12 cellular contexts compared by ENCODE assay signal in the genomic region with DNA sequence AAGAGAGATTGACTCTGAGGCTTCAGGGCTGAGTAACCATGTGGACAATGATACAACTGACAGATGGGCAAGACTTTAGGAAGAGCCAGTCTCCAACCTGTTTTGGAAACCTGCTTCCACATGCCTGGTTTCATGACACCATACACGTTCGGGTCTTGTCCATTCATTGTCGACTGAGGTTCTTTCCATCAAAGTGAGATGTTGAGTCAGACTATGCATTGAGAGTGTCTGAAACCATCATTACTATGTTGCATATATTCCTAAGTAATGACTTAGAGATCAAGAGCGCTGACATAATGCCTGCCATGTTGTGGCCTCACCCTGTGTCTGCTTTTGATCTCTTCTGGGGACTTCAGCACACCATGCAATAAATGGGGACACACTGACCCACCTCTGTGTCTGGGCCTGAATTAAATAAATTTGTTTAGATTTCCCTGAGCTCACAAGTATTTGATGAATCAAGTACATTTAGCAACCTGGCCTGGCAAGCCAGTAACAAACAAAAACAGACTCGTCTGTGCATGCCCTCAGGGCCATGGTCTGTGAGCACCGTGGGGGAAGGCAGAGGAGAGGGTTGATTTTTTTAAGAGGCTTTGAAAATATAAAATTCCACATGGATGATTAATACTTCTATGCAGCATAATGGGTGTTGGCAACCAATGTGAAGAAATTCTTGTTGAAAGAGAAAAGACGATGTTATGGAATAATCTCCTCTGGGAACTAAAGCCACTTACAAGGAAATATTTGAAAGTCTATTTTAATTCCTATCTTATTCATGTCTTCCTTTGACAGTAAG. TPM values are rescaled to one million over a fixed set of nuclear protein-coding genes. Genes with fewer than 3 reads are reported as not detected.
A peak's percentile ranks its signal among the peaks of the same experiment; 100 is the strongest.
DNase-seq lines count a peak whose midpoint lies in the region; ATAC-seq, FAIRE-seq and TF ChIP-seq lines count a peak whose summit lies in the region.
"Had no signal": no experiment of that assay in that cellular context is flagged by ENCODE, and none has a peak within 500 bp of the region (broad histone marks: within the 10 kb centered on the region; RNA-seq: fewer than 3 reads in every experiment).

No MANE protein-coding gene starts in this region.

- H3K4me1 ChIP-seq in H1 (replicated peaks in 1 of 4; ENCODE audit: control insufficient read depth in 3 of 4, insufficient read depth in 4 of 4, low read length in 3 of 4): no peaks in the 10 kb centered on the region
- H3K4me1 ChIP-seq: vagina had no signal

- no peaks in the 10 kb centered on the region for H3K36me3 ChIP-seq in H1 (ENCODE audit: control insufficient read depth in 2 of 4, insufficient read depth in 4 of 4, low read length in 3 of 4)
- H3K36me3 ChIP-seq: vagina had no signal

- TF ChIP-seq EP300 in H1 (IDR thresholded peaks at IDR 0.05; ENCODE audit: borderline replicate concordance in 1 of 2, low read depth in 2 of 2, low read length in 2 of 2): no peak

- H3K23ac ChIP-seq in H1 (ENCODE audit: insufficient read length): no peak overlapping the region

- H3K36me3 Mint-ChIP-seq in Calu3 (ENCODE audit: insufficient read depth, unreplicated experiment): no peaks in the 10 kb centered on the region
- H3K36me3 Mint-ChIP-seq: activated naive CD8-positive, alpha-beta T cell treated with anti-CD3 and anti-CD28 coated beads for 36 hours had no signal

- peak; percentile 37 for DNase-seq in ELF-1 (ENCODE audit: low read depth, low spot score)
- peak; percentile 94 for DNase-seq in M059J (ENCODE audit: low read depth)
- DNase-seq in H1 (ENCODE audit: low read depth in 1 of 2, low spot score in 2 of 2): no peak
- no peak for DNase-seq in omental fat pad (ENCODE audit: low spot score)
- no peak for DNase-seq in Calu3
- no peak for DNase-seq in activated CD8-positive, alpha-beta memory T cell treated with anti-CD3 and anti-CD28 coated beads for 24 hours
- DNase-seq: left ventricle myocardium superior, NCI-H1694 treated with DMSO at 0.1 percent for 48 hours had no signal

- H2BK12ac ChIP-seq in H1 (ENCODE audit: low read depth, low read length): no peak overlapping the region

- POLR2A ChIA-PET in H1 (lab: Charles Lee; ENCODE audit: partially characterized antibody): no interaction called here

- no peak overlapping the region for H4K8ac ChIP-seq in H1 (ENCODE audit: extremely low read depth, insufficient read depth, low read length)

- H3K79me2 ChIP-seq in H1 (ENCODE audit: control insufficient read depth in 1 of 2, insufficient read depth in 2 of 2, low read length in 2 of 2): no peaks in the 10 kb centered on the region

- no peak overlapping the region for H3K9ac ChIP-seq in H1 (replicated peaks in 1 of 4; ENCODE audit: extremely low read depth in 1 of 4, low read depth in 3 of 4, low read length in 3 of 4)

- no peak overlapping the region for H3K4me2 ChIP-seq in H1 (ENCODE audit: insufficient read depth in 1 of 2, low read depth in 2 of 2, low read length in 2 of 2)

- no peak overlapping the region for H3K4ac ChIP-seq in H1 (replicated peaks; ENCODE audit: insufficient read length, low read depth, low read length)

- no peak overlapping the region for H3K14ac ChIP-seq in H1 (ENCODE audit: insufficient read length)

- no peak overlapping the region for H3K4me3 Mint-ChIP-seq in Calu3 (ENCODE audit: low read depth, unreplicated experiment)
- H3K4me3 Mint-ChIP-seq: activated naive CD8-positive, alpha-beta T cell treated with anti-CD3 and anti-CD28 coated beads for 36 hours had no signal

- no peak overlapping the region for H3K27ac ChIP-seq in H1 (ENCODE audit: low read depth, low read length)
- H3K27ac ChIP-seq: vagina had no signal

- H2BK5ac ChIP-seq in H1 (ENCODE audit: low read depth, low read length): no peak overlapping the region

- H2BK15ac ChIP-seq in H1 (ENCODE audit: low read length): no peak overlapping the region

- no peak for TF ChIP-seq POLR2A in H1 (IDR thresholded peaks at IDR 0.05; ENCODE audit: control extremely low read depth in 1 of 2, low read depth in 2 of 2, low read length in 2 of 2)

- peak overlapping the region; percentile 25; the same call in 1 of the 2 replicates for H2AFZ ChIP-seq in H1 (ENCODE audit: low read length)

- H4K91ac ChIP-seq in H1 (replicated peaks; ENCODE audit: insufficient read length, low read length): no peak overlapping the region

- peak; percentile 77 for ATAC-seq in omental fat pad (ENCODE audit: low FRiP score)
- ATAC-seq in GM18858 (IDR thresholded peaks at IDR 0.05; ENCODE audit: unreplicated experiment): no peak
- no peak for ATAC-seq in HG03025 (IDR thresholded peaks at IDR 0.05; ENCODE audit: low FRiP score, unreplicated experiment)
- ATAC-seq: left ventricle myocardium superior had no signal

- H3K9me3 Mint-ChIP-seq in Calu3 (ENCODE audit: low read depth, unreplicated experiment): no peaks in the 10 kb centered on the region
- H3K9me3 Mint-ChIP-seq: activated naive CD8-positive, alpha-beta T cell treated with anti-CD3 and anti-CD28 coated beads for 36 hours had no signal

- no peak for FAIRE-seq in H1 (lab: Jason Lieb, UNC)

- H2BK20ac ChIP-seq in H1 (ENCODE audit: low read length): no peak overlapping the region

- H3K56ac ChIP-seq in H1 (replicated peaks; ENCODE audit: insufficient read length, low read depth, low read length): no peak overlapping the region

- CTCF ChIA-PET in H1 (lab: Charles Lee; ENCODE audit: partially characterized antibody): no interaction called here
- CTCF ChIA-PET in Calu3 (lab: Charles Lee): no interaction called here

- no peak overlapping the region for H3K27ac Mint-ChIP-seq in Calu3 (ENCODE audit: unreplicated experiment)
- H3K27ac Mint-ChIP-seq: activated naive CD8-positive, alpha-beta T cell treated with anti-CD3 and anti-CD28 coated beads for 36 hours had no signal

- intact Hi-C loops in Calu3 (cut with micrococcal nuclease; ENCODE audit: unreplicated experiment): no loop called here

- no peak overlapping the region for H3K4me3 ChIP-seq in H1 (ENCODE audit: extremely low read depth in 1 of 4, insufficient read depth in 2 of 4, low read depth in 3 of 4, low read length in 4 of 4)
- H3K4me3 ChIP-seq: vagina had no signal

- H3K27me3 ChIP-seq in H1 (replicated peaks in 1 of 4; ENCODE audit: control insufficient read depth in 3 of 4, extremely low read depth in 1 of 4, insufficient read depth in 3 of 4, low read length in 3 of 4): no peaks in the 10 kb centered on the region
- H3K27me3 ChIP-seq: vagina had no signal

- no peak overlapping the region for H4K5ac ChIP-seq in H1 (ENCODE audit: insufficient read length, low read depth, low read length)

- H2BK120ac ChIP-seq in H1 (replicated peaks; ENCODE audit: low read depth, low read length): no peak overlapping the region

- WGBS in H1 (ENCODE audit: extremely low coverage in 1 of 2, insufficient coverage in 1 of 2, insufficient read length in 1 of 2, insufficient replicate concordance in 2 of 2, low coverage in 1 of 2, low lambda C conversion rate in 2 of 2, missing lambda C conversion rate in 1 of 2), 2 experiments: 86% methylated on average over 7 of the region's 7 CpGs; no CpG with 5 or more reads in 1 of the 2 experiments

- H4K20me1 ChIP-seq in H1 (replicated peaks in 1 of 2; ENCODE audit: control insufficient read depth in 1 of 2, insufficient read depth in 2 of 2, low read length in 2 of 2): no peaks in the 10 kb centered on the region

- no peak overlapping the region for H2AK5ac ChIP-seq in H1 (ENCODE audit: low read depth, low read length)

- TF ChIP-seq CTCF in H1 (IDR thresholded peaks at IDR 0.05; ENCODE audit: control extremely low read depth in 1 of 3, insufficient read depth in 1 of 3, low read depth in 1 of 3, low read length in 3 of 3) (no peak), omental fat pad (IDR thresholded peaks at IDR 0.05) (no peak), Calu3 (IDR thresholded peaks at IDR 0.05; ENCODE audit: unreplicated experiment) (no peak)

- BruUV-seq in Calu3 (replicated peaks; lab: Mats Ljungman, UMichigan): no TSS peak

- no peaks in the 10 kb centered on the region for H3K4me1 Mint-ChIP-seq in Calu3 (ENCODE audit: low read depth, unreplicated experiment)

- no peaks in the 10 kb centered on the region for H3K79me1 ChIP-seq in H1 (ENCODE audit: low read depth, low read length)

- no peak overlapping the region for H3K18ac ChIP-seq in H1 (ENCODE audit: extremely low read depth, low read length)

- H3K23me2 ChIP-seq in H1 (ENCODE audit: low read depth, low read length): no peaks in the 10 kb centered on the region

- H3K27me3 Mint-ChIP-seq in Calu3 (ENCODE audit: unreplicated experiment): no peaks in the 10 kb centered on the region
- H3K27me3 Mint-ChIP-seq: activated naive CD8-positive, alpha-beta T cell treated with anti-CD3 and anti-CD28 coated beads for 36 hours had no signal

- TF ChIP-seq RAD21 in H1 (IDR thresholded peaks at IDR 0.05 in 1 of 2, conservative IDR thresholded peaks at IDR 0.05 in 1 of 2; ENCODE audit: low read depth in 2 of 2, low read length in 2 of 2): no peak

- H3K9me3 ChIP-seq in H1 (ENCODE audit: insufficient read depth in 2 of 2, low read depth in 1 of 2, low read length in 1 of 2): no peaks in the 10 kb centered on the region
- H3K9me3 ChIP-seq: vagina had no signal

TF ChIP-seq in H1, 55 proteins besides CTCF, POLR2A, EP300 and RAD21 (continues in another document):
- TF ChIP-seq BRCA1 (IDR thresholded peaks at IDR 0.05; ENCODE audit: low read depth, low read length): no peak
- no peak for TF ChIP-seq NRF1 (IDR thresholded peaks at IDR 0.05; ENCODE audit: low read depth, low read length)
- no peak for TF ChIP-seq KDM4A (IDR thresholded peaks at IDR 0.05; ENCODE audit: low read depth, low read length, severe bottlenecking)
- TF ChIP-seq, protein P1, sequence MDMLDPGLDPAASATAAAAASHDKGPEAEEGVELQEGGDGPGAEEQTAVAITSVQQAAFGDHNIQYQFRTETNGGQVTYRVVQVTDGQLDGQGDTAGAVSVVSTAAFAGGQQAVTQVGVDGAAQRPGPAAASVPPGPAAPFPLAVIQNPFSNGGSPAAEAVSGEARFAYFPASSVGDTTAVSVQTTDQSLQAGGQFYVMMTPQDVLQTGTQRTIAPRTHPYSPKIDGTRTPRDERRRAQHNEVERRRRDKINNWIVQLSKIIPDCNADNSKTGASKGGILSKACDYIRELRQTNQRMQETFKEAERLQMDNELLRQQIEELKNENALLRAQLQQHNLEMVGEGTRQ (IDR thresholded peaks at IDR 0.05; ENCODE audit: low read length): no peak
- TF ChIP-seq ZNF274 (IDR thresholded peaks at IDR 0.05; ENCODE audit: borderline replicate concordance, extremely low read depth, low read length): no peak

RNA-seq across cellular contexts. Expression of gene UBAC2, which starts 49.9 kb away (rescaled TPM):
- 46.0 and 61.5 TPM in 2 replicates for total RNA-seq in M059J (2014; rRNA removed; shearing (Covaris generic))
- total RNA-seq in H1 (2021; fragmentation: NEBNext Ultra II Directional; extraction: Animal tissue kit (Norgen Biotek cat#: 25700)): 73.6 and 75.9 TPM in 2 replicates
- 62.4 and 76.9 TPM in 2 replicates for polyA plus RNA-seq in H1 (2011; rRNA removed)
- 76.6 TPM for polyA plus RNA-seq in H1 (2011; cell fraction: cytosol; rRNA removed)
- polyA plus RNA-seq in H1 (2011; cell fraction: nucleus; rRNA removed): 48.7 TPM
- 59.6 to 67.3 TPM (median 63.4 TPM) in 4 replicates for polyA plus RNA-seq in H1 (2012, experiment 1 of 2)
- polyA plus RNA-seq in H1 (2012, experiment 2 of 2): 108 TPM
- polyA plus RNA-seq in H1 (2013, experiment 1 of 2): 74.9 TPM
- polyA plus RNA-seq in H1 (2013, experiment 2 of 2): 83.2 TPM
- polyA minus RNA-seq in H1 (2011; rRNA and poly(A)+ RNA removed): 53.2 and 60.1 TPM in 2 replicates
- polyA minus RNA-seq in H1 (2011; cell fraction: cytosol; rRNA and poly(A)+ RNA removed): 45.7 TPM
- polyA minus RNA-seq in H1 (2011; cell fraction: nucleus; rRNA and poly(A)+ RNA removed): 46.2 TPM
- total RNA-seq in omental fat pad (10 to 100 TPM; 41.8 to 51.0 (median 45.5) TPM), Calu3 (2022) (41.0 and 43.8 TPM in 2 replicates)

Comparison
In these comparisons a context has a peak if more than half of its experiments do, and no peak if none do; other contexts are left out.
1. DNase-seq: peak in ELF-1 (single experiment) and M059J (single experiment); none in H1 (0 of 2), omental fat pad (single experiment), Calu3 (single experiment) and activated CD8-positive, alpha-beta memory T cell treated with anti-CD3 and anti-CD28 coated beads for 24 hours (single experiment).